20 cellular contexts compared by ENCODE assay signal in the genomic region with DNA sequence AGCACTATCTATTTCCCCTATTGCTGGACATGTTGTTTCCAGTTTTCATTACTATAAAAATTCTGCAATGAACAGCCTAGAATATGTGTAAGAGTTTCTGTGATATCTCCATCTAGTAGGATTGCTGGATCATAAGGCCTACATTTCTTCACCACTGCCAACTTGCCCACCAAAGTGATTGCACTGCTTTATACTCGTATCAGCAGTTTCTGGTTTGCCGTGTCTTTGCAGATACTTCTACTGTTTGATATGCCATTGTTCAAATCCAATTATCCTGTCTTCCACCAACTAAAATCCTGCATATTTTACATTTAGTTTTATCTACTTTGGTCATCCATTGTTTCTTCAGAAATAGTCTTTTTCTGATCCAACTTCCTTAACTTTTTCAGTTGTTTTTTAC.
"Had no signal": no experiment of that assay in that cellular context is flagged by ENCODE, and none has a peak within 500 bp of the region (broad histone marks: within the 10 kb centered on the region; RNA-seq: fewer than 3 reads in every experiment).

No MANE protein-coding gene starts in this region.

- H3K4me3 Mint-ChIP-seq: natural killer cell treated with Interleukin-12 subunit alpha and Interleukin-12 subunit beta and Interleukin-15 and Interleukin-18, amount 100 ng/mL, for 72 hours; neural progenitor cell; stimulated activated naive CD8-positive, alpha-beta T cell treated with anti-CD3 and anti-CD28 coated beads, Interleukin-15, Interleukin-2, amounts not matched to agents 100 ng/mL and 50 ng/mL, for 24 hours had no signal

- H3K36me3 ChIP-seq: ovary had no signal

- H3K27me3 ChIP-seq: colonic mucosa, hepatocyte, neural progenitor cell, ovary, right atrium auricular region, tibial nerve had no signal

- H3K4me1 Mint-ChIP-seq: neural progenitor cell had no signal

- H3K9me3 ChIP-seq: colonic mucosa, left ventricle myocardium inferior, ovary, right atrium auricular region, tibial nerve had no signal

- H2AFZ ChIP-seq: hepatocyte, neural progenitor cell had no signal

- H3K9me3 Mint-ChIP-seq: natural killer cell treated with Interleukin-12 subunit alpha and Interleukin-12 subunit beta and Interleukin-15 and Interleukin-18, amount 100 ng/mL, for 72 hours; neural progenitor cell; stimulated activated naive CD8-positive, alpha-beta T cell treated with anti-CD3 and anti-CD28 coated beads, Interleukin-15, Interleukin-2, amounts not matched to agents 100 ng/mL and 50 ng/mL, for 24 hours had no signal

- H3K4me3 ChIP-seq: colonic mucosa, hepatocyte, left ventricle myocardium inferior, lung, neural progenitor cell, ovary, right atrium auricular region, smooth muscle cell, tibial nerve had no signal

- DNase-seq: colonic mucosa; dermis blood vessel endothelial cell; foreskin melanocyte; head of caudate nucleus; kidney; left cardiac atrium; left ventricle myocardium inferior; mesenchymal stem cell; midbrain; nucleus accumbens; ovary; stimulated activated CD4-positive, alpha-beta T cell treated with anti-CD3 and anti-CD28 coated beads, Interleukin-2, amount 100 ng/mL, for 48 hours had no signal

- H3K4me1 ChIP-seq: colonic mucosa, left ventricle myocardium inferior, neural progenitor cell, right atrium auricular region, tibial nerve had no signal

- H3K79me2 ChIP-seq: hepatocyte had no signal

- H3K27me3 Mint-ChIP-seq: natural killer cell treated with Interleukin-12 subunit alpha and Interleukin-12 subunit beta and Interleukin-15 and Interleukin-18, amount 100 ng/mL, for 72 hours; stimulated activated naive CD8-positive, alpha-beta T cell treated with anti-CD3 and anti-CD28 coated beads, Interleukin-15, Interleukin-2, amounts not matched to agents 100 ng/mL and 50 ng/mL, for 24 hours had no signal

- H3K27ac ChIP-seq: colonic mucosa, hepatocyte, left ventricle myocardium inferior, neural progenitor cell, ovary, right atrium auricular region, tibial nerve had no signal

- H3K4me2 ChIP-seq: hepatocyte, neural progenitor cell, smooth muscle cell had no signal

- H3K9ac ChIP-seq: neural progenitor cell had no signal

- H3K27ac Mint-ChIP-seq: natural killer cell treated with Interleukin-12 subunit alpha and Interleukin-12 subunit beta and Interleukin-15 and Interleukin-18, amount 100 ng/mL, for 72 hours; neural progenitor cell had no signal

- ATAC-seq: left cardiac atrium; natural killer cell treated with Interleukin-12 subunit alpha and Interleukin-12 subunit beta and Interleukin-15 and Interleukin-18, amount 100 ng/mL, for 72 hours had no signal
